In the genomic region with DNA sequence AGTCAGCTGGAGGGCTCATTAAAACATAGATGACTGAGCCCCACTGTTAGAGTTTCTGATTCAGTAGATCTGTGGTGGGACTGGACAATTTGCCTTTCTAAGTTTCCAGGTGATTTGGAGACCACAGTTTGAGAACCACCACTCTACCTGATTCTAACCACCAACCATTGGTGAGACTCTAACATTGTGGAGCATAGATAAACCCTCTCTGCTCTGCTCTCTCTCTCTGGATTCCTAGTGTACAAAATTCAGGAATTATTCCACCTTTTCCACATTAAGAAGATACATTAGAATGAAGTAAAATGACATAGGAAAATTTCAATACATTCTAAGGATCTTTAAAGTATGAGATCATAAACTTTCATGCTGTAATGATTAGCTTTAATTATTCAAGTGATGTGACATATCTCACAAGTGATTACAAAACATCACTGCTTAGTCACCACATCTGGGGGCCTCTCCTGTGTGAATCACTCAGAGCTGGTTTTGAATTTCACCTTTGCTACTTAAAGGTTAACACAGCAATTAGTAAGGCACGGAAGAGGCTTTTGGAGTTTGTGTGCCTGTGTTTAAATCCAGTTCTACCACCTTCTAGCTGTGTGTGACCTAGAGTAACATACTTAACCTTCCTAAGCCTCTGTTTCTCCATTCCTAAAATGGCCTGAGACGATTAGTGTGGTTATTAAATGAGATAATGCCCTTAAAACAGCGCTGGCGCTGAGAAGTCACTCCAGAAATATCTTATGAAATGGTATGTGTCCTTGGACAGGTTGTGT, we compare ENCODE assay signal across 16 cellular contexts.
DNase-seq lines count a peak whose midpoint lies in the region; ATAC-seq, FAIRE-seq and TF ChIP-seq lines count a peak whose summit lies in the region.
"Had no signal": no experiment of that assay in that cellular context is flagged by ENCODE, and none has a peak within 500 bp of the region (broad histone marks: within the 10 kb centered on the region; RNA-seq: fewer than 3 reads in every experiment).

No MANE protein-coding gene starts in this region.

- POLR2A ChIA-PET in MCF 10A (lab: Yijun Ruan, JAX) (interaction anchor here (1.0 kb wide), 1 partner anchor 796 kb away, joined by 3 read pairs; no protein-coding TSS in a partner anchor), PC-9 (lab: Charles Lee; ENCODE audit: unreplicated experiment) (interaction anchor here (0.6 to 0.7 kb wide), 2 partner anchors 67 to 296 kb away, joined by 3 to 4 read pairs; no protein-coding TSS in a partner anchor)

- BruUV-seq in MCF 10A (replicated peaks; lab: Mats Ljungman, UMichigan) (no TSS peak), PC-9 (replicated peaks; lab: Mats Ljungman, UMichigan) (no TSS peak)

- H3K36me3 ChIP-seq in breast epithelium: no peaks in the 10 kb centered on the region
- H3K36me3 ChIP-seq in PC-9 (ENCODE audit: low read depth): no peaks in the 10 kb centered on the region; the same call in 1 of the 2 replicates
- H3K36me3 ChIP-seq in colonic mucosa: no peaks in the 10 kb centered on the region
- H3K36me3 ChIP-seq: BLaER1 had no signal

- no peaks in the 10 kb centered on the region for H3K9me2 ChIP-seq in PC-9 (ENCODE audit: insufficient read depth)

- peak overlapping the region; percentile 57 for H3K27ac Mint-ChIP-seq in MCF 10A (ENCODE audit: low read depth, unreplicated experiment)
- H3K27ac Mint-ChIP-seq: activated T-helper 2 cell treated with anti-CD3 and anti-CD28 coated beads, Interferon-gamma antibody, Interleukin-2, Interleukin-4, amounts not matched to agents 10 μg/mL and 5 μg/mL and 100 μg/mL, durations not matched to agents 14 hours and 24 hours and 36 hours; H9; stimulated activated naive B cell treated with anti-CD40 and anti-IgM and Interleukin-4, amounts not matched to agents 10 μg/mL and 1 μg/mL and 100 μg/mL, for 72 hours had no signal

- CTCF ChIA-PET in MCF 10A (lab: Yijun Ruan, JAX): interaction anchor here (0.6 kb wide), 1 partner anchor 463 kb away, joined by 3 read pairs; no protein-coding TSS in a partner anchor
- CTCF ChIA-PET in PC-9 (lab: Charles Lee): no interaction called here

- peak overlapping the region; percentile 45; the same call in 1 of the 2 replicates for H2AFZ ChIP-seq in PC-9

- H3K9me3 ChIP-seq in breast epithelium (no peaks in the 10 kb centered on the region), PC-9 (ENCODE audit: insufficient read depth, low read depth) (no peaks in the 10 kb centered on the region; the same call in 1 of the 2 replicates), colonic mucosa (no peaks in the 10 kb centered on the region)
- H3K9me3 ChIP-seq: BLaER1 had no signal

- H3F3A ChIP-seq in PC-9 (ENCODE audit: insufficient read depth, low read depth): peaks cover 16% of the 10 kb centered on the region; the same call in 1 of the 2 replicates

- H3K4me2 ChIP-seq in PC-9: peak overlapping the region; percentile 66
- H3K4me2 ChIP-seq: BLaER1 had no signal

- no peaks in the 10 kb centered on the region for H3K9me3 Mint-ChIP-seq in MCF 10A (ENCODE audit: unreplicated experiment)
- H3K9me3 Mint-ChIP-seq: activated T-helper 2 cell treated with anti-CD3 and anti-CD28 coated beads, Interferon-gamma antibody, Interleukin-2, Interleukin-4, amounts not matched to agents 10 μg/mL and 5 μg/mL and 100 μg/mL, durations not matched to agents 14 hours and 24 hours and 36 hours; H9; stimulated activated naive B cell treated with anti-CD40 and anti-IgM and Interleukin-4, amounts not matched to agents 10 μg/mL and 1 μg/mL and 100 μg/mL, for 72 hours had no signal

- H3K4me3 ChIP-seq in breast epithelium: no peak overlapping the region
- H3K4me3 ChIP-seq in PC-9: peak overlapping the region; percentile 8; the same call in 1 of the 2 replicates
- H3K4me3 ChIP-seq in fibroblast of pulmonary artery (replicated peaks; ENCODE audit: low read depth, low read length): no peak overlapping the region
- H3K4me3 ChIP-seq in colonic mucosa: no peak overlapping the region
- H3K4me3 ChIP-seq: BLaER1, dorsolateral prefrontal cortex had no signal

- H3K9ac ChIP-seq in colonic mucosa (ENCODE audit: low read depth in 2 of 2, low read length in 2 of 2): no peak overlapping the region
- H3K9ac ChIP-seq: BLaER1 had no signal

- no peak for FAIRE-seq in urothelium cell line (lab: Jason Lieb, UNC)

- H3K27ac ChIP-seq in breast epithelium: no peak overlapping the region
- H3K27ac ChIP-seq in PC-9: peak overlapping the region; percentile 71
- H3K27ac ChIP-seq in colonic mucosa: no peak overlapping the region
- H3K27ac ChIP-seq: BLaER1, dorsolateral prefrontal cortex had no signal

- H3K4me1 Mint-ChIP-seq in MCF 10A (ENCODE audit: insufficient read depth, unreplicated experiment): peaks cover 7% of the 10 kb centered on the region
- H3K4me1 Mint-ChIP-seq: stimulated activated naive B cell treated with anti-CD40 and anti-IgM and Interleukin-4, amounts not matched to agents 10 μg/mL and 1 μg/mL and 100 μg/mL, for 72 hours had no signal

- no peak for TF ChIP-seq CTCF in MCF 10A (IDR thresholded peaks at IDR 0.05; ENCODE audit: unreplicated experiment)
- TF ChIP-seq CTCF in breast epithelium (IDR thresholded peaks at IDR 0.05): no peak
- no peak for TF ChIP-seq CTCF in PC-9 (conservative IDR thresholded peaks at IDR 0.05)
- TF ChIP-seq CTCF in fibroblast of pulmonary artery (IDR thresholded peaks at IDR 0.05; ENCODE audit: low read length, missing control alignments): no peak
- no peak for TF ChIP-seq CTCF in colonic mucosa (IDR thresholded peaks at IDR 0.05)

- H3K27me3 ChIP-seq in breast epithelium (no peaks in the 10 kb centered on the region), PC-9 (ENCODE audit: insufficient read depth, low read depth) (no peaks in the 10 kb centered on the region), colonic mucosa (no peaks in the 10 kb centered on the region)
- H3K27me3 ChIP-seq: BLaER1, dorsolateral prefrontal cortex had no signal

- no peaks in the 10 kb centered on the region for H3K4me1 ChIP-seq in breast epithelium
- peaks cover 41% of the 10 kb centered on the region for H3K4me1 ChIP-seq in PC-9 (replicated peaks; ENCODE audit: insufficient read depth)
- no peaks in the 10 kb centered on the region for H3K4me1 ChIP-seq in colonic mucosa
- H3K4me1 ChIP-seq: BLaER1 had no signal

- H3K27me3 Mint-ChIP-seq in MCF 10A (ENCODE audit: insufficient read depth, unreplicated experiment): no peaks in the 10 kb centered on the region
- H3K27me3 Mint-ChIP-seq: stimulated activated naive B cell treated with anti-CD40 and anti-IgM and Interleukin-4, amounts not matched to agents 10 μg/mL and 1 μg/mL and 100 μg/mL, for 72 hours had no signal

- no peak overlapping the region for H3K4me3 Mint-ChIP-seq in MCF 10A (ENCODE audit: unreplicated experiment)
- H3K4me3 Mint-ChIP-seq: H9; stimulated activated naive B cell treated with anti-CD40 and anti-IgM and Interleukin-4, amounts not matched to agents 10 μg/mL and 1 μg/mL and 100 μg/mL, for 72 hours had no signal

- ATAC-seq in HG03354 (IDR thresholded peaks at IDR 0.05; ENCODE audit: poor library complexity, severe bottlenecking, unreplicated experiment): no peak
- ATAC-seq: sciatic nerve; stimulated activated naive B cell treated with anti-CD40 and anti-IgM and Interleukin-4, amounts not matched to agents 10 μg/mL and 1 μg/mL and 100 μg/mL, for 72 hours had no signal

- H4K20me1 ChIP-seq in PC-9 (ENCODE audit: insufficient read depth): no peaks in the 10 kb centered on the region
- H4K20me1 ChIP-seq: BLaER1 had no signal

- DNase-seq in MCF 10A (ENCODE audit: unreplicated experiment): peak; percentile 86
- no peak for DNase-seq in breast epithelium (ENCODE audit: low spot score in 2 of 2)
- peak; percentile 42 to 98 for DNase-seq in PC-9
- DNase-seq in fibroblast of pulmonary artery (ENCODE audit: low read depth): peak; percentile 72
- peak; percentile 46 for DNase-seq in urothelium cell line (ENCODE audit: low spot score)
- DNase-seq in colonic mucosa: no peak
- no peak for DNase-seq in stimulated activated CD4-positive, alpha-beta T cell treated with anti-CD3 and anti-CD28 coated beads, Interleukin-1b, Interleukin-23, amount 100 ng/mL, for 48 hours
- DNase-seq: dorsolateral prefrontal cortex; H9; left cardiac atrium; NCI-H774; stimulated activated naive B cell treated with anti-CD40 and anti-IgM and Interleukin-4, amounts not matched to agents 10 μg/mL and 1 μg/mL and 100 μg/mL, for 72 hours had no signal

- intact Hi-C loops in MCF 10A (cut with micrococcal nuclease): no loop called here
- intact Hi-C loops in breast epithelium (cut with DNase I; ENCODE audit: low total_unique reads): no loop called here
- intact Hi-C loops in PC-9 (cut with micrococcal nuclease; ENCODE audit: unreplicated experiment): loop anchor here (5.0 to 10.0 kb wide), 2 partner anchors 506 to 709 kb away; no protein-coding TSS in a partner anchor
- intact Hi-C loops in colonic mucosa (cut with DNase I): no loop called here

- no peaks in the 10 kb centered on the region for H3K79me2 ChIP-seq in PC-9 (ENCODE audit: low read depth)

- no peak for TF ChIP-seq POLR2A in breast epithelium (IDR thresholded peaks at IDR 0.05)

- H3K36me3 Mint-ChIP-seq in MCF 10A (ENCODE audit: insufficient read depth, unreplicated experiment): no peaks in the 10 kb centered on the region
- H3K36me3 Mint-ChIP-seq: stimulated activated naive B cell treated with anti-CD40 and anti-IgM and Interleukin-4, amounts not matched to agents 10 μg/mL and 1 μg/mL and 100 μg/mL, for 72 hours had no signal

Comparison
In these comparisons a context has a peak if more than half of its experiments do, and no peak if none do; other contexts are left out.
1. DNase-seq: peak in MCF 10A (single experiment), PC-9 (2 of 2), fibroblast of pulmonary artery (single experiment) and urothelium cell line (single experiment); none in breast epithelium (0 of 2), colonic mucosa (single experiment) and stimulated activated CD4-positive, alpha-beta T cell treated with anti-CD3 and anti-CD28 coated beads, Interleukin-1b, Interleukin-23, amount 100 ng/mL, for 48 hours (single experiment).